ENCODE assay signal across 1 cellular context in genomic region chr10:83647519-83647918, GRCh38.
TF ChIP-seq lines count a peak whose summit lies in the region.

No MANE protein-coding gene starts in this region.

TF ChIP-seq in endothelial cell of umbilical vein, 7 proteins besides CTCF, POLR2A, EP300 and RAD21 (continued from another document):
- no peak for TF ChIP-seq FOS (IDR thresholded peaks at IDR 0.05; ENCODE audit: borderline replicate concordance, insufficient read depth, low read length)
